Comparison of ENCODE assay signal across 11 cellular contexts in the genomic region with DNA sequence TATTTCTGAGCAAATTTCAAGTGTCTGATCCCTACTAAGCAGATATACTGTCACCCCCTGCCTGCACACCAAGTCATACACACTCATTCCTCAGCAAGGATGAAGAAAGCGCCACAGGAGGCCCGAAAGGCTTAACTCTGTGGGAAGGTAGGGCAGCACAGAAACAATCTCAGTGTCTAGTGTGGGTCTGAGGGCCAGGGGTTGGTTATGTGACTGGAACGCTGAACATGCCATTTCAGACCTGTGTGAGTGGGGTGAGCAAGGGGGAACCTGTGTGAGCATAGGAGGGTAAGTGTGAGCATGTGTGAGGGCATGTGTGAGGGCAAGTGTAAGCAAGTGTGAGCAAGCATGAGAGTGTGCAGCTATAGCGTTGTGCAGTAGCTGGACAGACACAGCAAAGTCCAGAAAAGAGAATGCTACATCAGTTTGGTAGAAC. TPM values are rescaled to one million over a fixed set of nuclear protein-coding genes. Genes with fewer than 3 reads are reported as not detected.
DNase-seq lines count a peak whose midpoint lies in the region; ATAC-seq and TF ChIP-seq lines count a peak whose summit lies in the region.
"Had no signal": no experiment of that assay in that cellular context is flagged by ENCODE, and none has a peak within 500 bp of the region (broad histone marks: within the 10 kb centered on the region; RNA-seq: fewer than 3 reads in every experiment).

No MANE protein-coding gene starts in this region.

- no peak for TF ChIP-seq POLR2A in suprapubic skin (IDR thresholded peaks at IDR 0.05)

- no peaks in the 10 kb centered on the region for H3K9me3 Mint-ChIP-seq in activated CD4-positive, alpha-beta T cell treated with anti-CD3 and anti-CD28 coated beads, Interleukin-2, amount 10 ng/mL, durations not matched to agents 7 days and 5 days
- no peaks in the 10 kb centered on the region for H3K9me3 Mint-ChIP-seq in activated T-helper 2 cell treated with anti-CD3 and anti-CD28 coated beads, Interferon-gamma antibody, Interleukin-2, Interleukin-4, amounts not matched to agents 10 μg/mL and 5 μg/mL and 100 μg/mL, durations not matched to agents 14 hours and 24 hours and 36 hours
- no peaks in the 10 kb centered on the region for H3K9me3 Mint-ChIP-seq in memory B cell
- H3K9me3 Mint-ChIP-seq in glutamatergic neuron (ENCODE audit: unreplicated experiment), result no peaks in the 10 kb centered on the region

- H3K4me3 Mint-ChIP-seq in activated CD4-positive, alpha-beta T cell treated with anti-CD3 and anti-CD28 coated beads, Interleukin-2, amount 10 ng/mL, durations not matched to agents 7 days and 5 days, result peak overlapping the region; percentile 87
- peak overlapping the region; percentile 93 for H3K4me3 Mint-ChIP-seq in activated T-helper 2 cell treated with anti-CD3 and anti-CD28 coated beads, Interferon-gamma antibody, Interleukin-2, Interleukin-4, amounts not matched to agents 10 μg/mL and 5 μg/mL and 100 μg/mL, durations not matched to agents 14 hours and 24 hours and 36 hours (ENCODE audit: low read depth)
- H3K4me3 Mint-ChIP-seq in memory B cell, result peak overlapping the region; percentile 81
- H3K4me3 Mint-ChIP-seq in glutamatergic neuron (ENCODE audit: unreplicated experiment), result no peak overlapping the region

- peak overlapping the region; percentile 78 for H3K27ac Mint-ChIP-seq in activated CD4-positive, alpha-beta T cell treated with anti-CD3 and anti-CD28 coated beads, Interleukin-2, amount 10 ng/mL, durations not matched to agents 7 days and 5 days
- peak overlapping the region; percentile 42 for H3K27ac Mint-ChIP-seq in activated T-helper 2 cell treated with anti-CD3 and anti-CD28 coated beads, Interferon-gamma antibody, Interleukin-2, Interleukin-4, amounts not matched to agents 10 μg/mL and 5 μg/mL and 100 μg/mL, durations not matched to agents 14 hours and 24 hours and 36 hours
- peak overlapping the region; percentile 5 for H3K27ac Mint-ChIP-seq in memory B cell
- H3K27ac Mint-ChIP-seq in glutamatergic neuron (ENCODE audit: unreplicated experiment), result no peak overlapping the region

- H3K4me1 ChIP-seq in suprapubic skin (peaks cover 67% of the 10 kb centered on the region), mammary epithelial cell (ENCODE audit: insufficient read depth, low read length) (peaks cover 11% of the 10 kb centered on the region)

- peaks cover 80% of the 10 kb centered on the region for H3K4me1 Mint-ChIP-seq in activated CD4-positive, alpha-beta T cell treated with anti-CD3 and anti-CD28 coated beads, Interleukin-2, amount 10 ng/mL, durations not matched to agents 7 days and 5 days
- H3K4me1 Mint-ChIP-seq in activated T-helper 2 cell treated with anti-CD3 and anti-CD28 coated beads, Interferon-gamma antibody, Interleukin-2, Interleukin-4, amounts not matched to agents 10 μg/mL and 5 μg/mL and 100 μg/mL, durations not matched to agents 14 hours and 24 hours and 36 hours (ENCODE audit: low read depth), result peaks cover 77% of the 10 kb centered on the region
- H3K4me1 Mint-ChIP-seq in memory B cell (peaks cover 56% of the 10 kb centered on the region), glutamatergic neuron (ENCODE audit: low read depth, unreplicated experiment) (peaks cover 8% of the 10 kb centered on the region)

- TF ChIP-seq EP300 in suprapubic skin (IDR thresholded peaks at IDR 0.05), result no peak

- no peaks in the 10 kb centered on the region for H4K20me1 ChIP-seq in mammary epithelial cell (ENCODE audit: insufficient read depth, low read length)

- H3K4me2 ChIP-seq in mammary epithelial cell (ENCODE audit: insufficient read depth, low read depth, low read length), result no peak overlapping the region

- H3K36me3 ChIP-seq in suprapubic skin, result peaks cover 5% of the 10 kb centered on the region
- H3K36me3 ChIP-seq in mammary epithelial cell (ENCODE audit: insufficient read depth, low read length), result peaks cover 2% of the 10 kb centered on the region
- H3K36me3 ChIP-seq: ovary had no signal

- peaks cover 47% of the 10 kb centered on the region for H3K79me2 ChIP-seq in mammary epithelial cell (ENCODE audit: insufficient read depth, low read length)

- intact Hi-C loops in activated T-helper 2 cell treated with anti-CD3 and anti-CD28 coated beads, Interferon-gamma antibody, Interleukin-2, Interleukin-4, amounts not matched to agents 10 μg/mL and 5 μg/mL and 100 μg/mL, durations not matched to agents 14 hours and 24 hours and 36 hours (cut with micrococcal nuclease), result loop anchor here (2.0 kb wide), 1 partner anchor 56 kb away; no protein-coding TSS in a partner anchor
- intact Hi-C loops in mammary epithelial cell (cut with micrococcal nuclease), result loop anchor here (10.0 kb wide), 1 partner anchor 702 kb away; no protein-coding TSS in a partner anchor

- POLR2A ChIA-PET in activated CD4-positive, alpha-beta T cell treated with anti-CD3 and anti-CD28 coated beads, Interleukin-2, amount 10 ng/mL, durations not matched to agents 7 days and 5 days (lab: Charles Lee), result no interaction called here

- no peaks in the 10 kb centered on the region for H3K27me3 Mint-ChIP-seq in activated CD4-positive, alpha-beta T cell treated with anti-CD3 and anti-CD28 coated beads, Interleukin-2, amount 10 ng/mL, durations not matched to agents 7 days and 5 days
- no peaks in the 10 kb centered on the region for H3K27me3 Mint-ChIP-seq in activated T-helper 2 cell treated with anti-CD3 and anti-CD28 coated beads, Interferon-gamma antibody, Interleukin-2, Interleukin-4, amounts not matched to agents 10 μg/mL and 5 μg/mL and 100 μg/mL, durations not matched to agents 14 hours and 24 hours and 36 hours (ENCODE audit: low read depth)
- no peaks in the 10 kb centered on the region for H3K27me3 Mint-ChIP-seq in memory B cell
- H3K27me3 Mint-ChIP-seq in glutamatergic neuron (ENCODE audit: unreplicated experiment), result peaks cover 3% of the 10 kb centered on the region

- TF ChIP-seq CTCF in suprapubic skin (IDR thresholded peaks at IDR 0.05) (no peak), glutamatergic neuron (IDR thresholded peaks at IDR 0.05; ENCODE audit: partially characterized antibody, unreplicated experiment) (no peak), mammary epithelial cell (conservative IDR thresholded peaks at IDR 0.05 in 1 of 2, IDR thresholded peaks at IDR 0.05 in 1 of 2; ENCODE audit: extremely low read depth in 1 of 2, insufficient read depth in 1 of 2, low read depth in 1 of 2, low read length in 2 of 2) (no peak)

- H3K4me3 ChIP-seq in suprapubic skin, result peak overlapping the region; percentile 9
- H3K4me3 ChIP-seq in mammary epithelial cell (replicated peaks in 1 of 3; ENCODE audit: insufficient read depth in 1 of 3, low read depth in 2 of 3, low read length in 3 of 3), result no peak overlapping the region

- no peaks in the 10 kb centered on the region for H3K9me3 ChIP-seq in suprapubic skin
- no peaks in the 10 kb centered on the region for H3K9me3 ChIP-seq in mammary epithelial cell (replicated peaks; ENCODE audit: insufficient read depth, low read length)
- H3K9me3 ChIP-seq: ovary had no signal

- H3K27ac ChIP-seq in suprapubic skin, result no peak overlapping the region
- no peak overlapping the region for H3K27ac ChIP-seq in mammary epithelial cell (ENCODE audit: insufficient read depth, low read depth, low read length)
- H3K27ac ChIP-seq: ovary had no signal

- 66% methylated on average over 4 of the region's 4 CpGs for WGBS in suprapubic skin
- 98% methylated on average over 4 of the region's 4 CpGs for WGBS in mammary epithelial cell (ENCODE audit: low coverage, missing lambda C conversion rate)

- H2AFZ ChIP-seq in mammary epithelial cell (ENCODE audit: low read depth, low read length), result no peak overlapping the region

- H3K27me3 ChIP-seq in suprapubic skin, result no peaks in the 10 kb centered on the region
- no peaks in the 10 kb centered on the region for H3K27me3 ChIP-seq in mammary epithelial cell (ENCODE audit: insufficient read depth, low read length)
- H3K27me3 ChIP-seq: ovary had no signal

- no TSS peak for BruUV-seq in mammary epithelial cell (replicated peaks; lab: Mats Ljungman, UMichigan)

- in situ Hi-C loops in mammary epithelial cell (cut with MboI; ENCODE audit: low sequenced_read_pairs in 2 of 2), result no loop called here

- H3K9ac ChIP-seq in mammary epithelial cell (ENCODE audit: insufficient read depth, low read length), result no peak overlapping the region

- CTCF ChIA-PET in activated CD4-positive, alpha-beta T cell treated with anti-CD3 and anti-CD28 coated beads, Interleukin-2, amount 10 ng/mL, durations not matched to agents 7 days and 5 days (lab: Charles Lee), result interaction anchor here (1.0 kb wide), 1 partner anchor 71 kb away, joined by 3 read pairs; no protein-coding TSS in a partner anchor
- CTCF ChIA-PET in mammary epithelial cell (lab: Charles Lee; ENCODE audit: low non-redundant PET), result no interaction called here

- dilution Hi-C loops in mammary epithelial cell (cut with HindIII; ENCODE audit: low sequenced_read_pairs), result no loop called here

- DNase-seq in activated CD4-positive, alpha-beta T cell treated with anti-CD3 and anti-CD28 coated beads, Interleukin-2, amount 10 ng/mL, durations not matched to agents 7 days and 5 days, result no peak
- DNase-seq in activated CD4-positive, alpha-beta T cell treated with anti-CD3 and anti-CD28 coated beads, Interleukin-2, amount 50 U/mL, for 4 hours, result no peak
- no peak for DNase-seq in activated T-helper 2 cell treated with anti-CD3 and anti-CD28 coated beads, Interferon-gamma antibody, Interleukin-2, Interleukin-4, amounts not matched to agents 10 μg/mL and 5 μg/mL and 100 μg/mL, durations not matched to agents 14 hours and 24 hours and 36 hours (ENCODE audit: low spot score)
- DNase-seq in memory B cell (ENCODE audit: low spot score in 2 of 2), result no peak
- peak in 1 of 2 donors; percentile 43 for DNase-seq in suprapubic skin (ENCODE audit: low spot score in 2 of 2)
- DNase-seq in glutamatergic neuron, result no peak
- DNase-seq in mammary epithelial cell, result no peak
- DNase-seq: ACHN, NCI-H524 treated with DMSO at 0.1 percent for 48 hours, ovary had no signal

- ATAC-seq in memory B cell (ENCODE audit: low read depth), result no peak
- ATAC-seq in HG03196 (IDR thresholded peaks at IDR 0.05; ENCODE audit: unreplicated experiment), result no peak

- peaks cover 86% of the 10 kb centered on the region for H3K36me3 Mint-ChIP-seq in activated CD4-positive, alpha-beta T cell treated with anti-CD3 and anti-CD28 coated beads, Interleukin-2, amount 10 ng/mL, durations not matched to agents 7 days and 5 days (ENCODE audit: low read depth)
- H3K36me3 Mint-ChIP-seq in activated T-helper 2 cell treated with anti-CD3 and anti-CD28 coated beads, Interferon-gamma antibody, Interleukin-2, Interleukin-4, amounts not matched to agents 10 μg/mL and 5 μg/mL and 100 μg/mL, durations not matched to agents 14 hours and 24 hours and 36 hours (ENCODE audit: low read depth), result peaks cover 82% of the 10 kb centered on the region
- H3K36me3 Mint-ChIP-seq in memory B cell (peaks cover 31% of the 10 kb centered on the region), glutamatergic neuron (ENCODE audit: unreplicated experiment) (no peaks in the 10 kb centered on the region)

RNA-seq across cellular contexts. Expression of gene ITPKB, which starts 6.2 kb away (rescaled TPM):
- 10 to 100 TPM; 61.1 to 64.0 TPM for total RNA-seq in activated CD4-positive, alpha-beta T cell treated with anti-CD3 and anti-CD28 coated beads, Interleukin-2, amount 10 ng/mL, durations not matched to agents 7 days and 5 days
- 27.6 and 30.0 TPM in 2 replicates for total RNA-seq in activated T-helper 2 cell treated with anti-CD3 and anti-CD28 coated beads, Interferon-gamma antibody, Interleukin-2, Interleukin-4, amounts not matched to agents 10 μg/mL and 5 μg/mL and 100 μg/mL, durations not matched to agents 14 hours and 24 hours and 36 hours
- total RNA-seq in suprapubic skin (10 to 100 TPM; 31.0 to 39.0 (median 35.3) TPM), glutamatergic neuron (ENCODE audit: unreplicated experiment) (0.34 TPM), mammary epithelial cell (10 to 100 TPM in 1 of 2 donors, 1 to 10 TPM in 1; 6.0 to 11.4 TPM)
- polyA plus RNA-seq in mammary epithelial cell, result 4.1 TPM
- 24.9 TPM for polyA minus RNA-seq in mammary epithelial cell
